In genomic region chr11:130888790-130889189, GRCh38 we compare ENCODE assay signal across 25 cellular contexts.
"Had no signal": no experiment of that assay in that cellular context is flagged by ENCODE, and none has a peak within 500 bp of the region (broad histone marks: within the 10 kb centered on the region; RNA-seq: fewer than 3 reads in every experiment).

No MANE protein-coding gene starts in this region.

- ATAC-seq: effector memory CD8-positive, alpha-beta T cell; gastrocnemius medialis; heart right ventricle; left ventricle myocardium superior; mucosa of descending colon; stimulated activated effector memory CD8-positive, alpha-beta T cell treated with anti-CD3 and anti-CD28 coated beads, Interleukin-12 subunit alpha, Interleukin-12 subunit beta, amount 100 ng/mL, for 72 hours had no signal

- H3K4me3 Mint-ChIP-seq: central memory CD8-positive, alpha-beta T cell; effector memory CD8-positive, alpha-beta T cell; memory B cell; naive B cell; nephron; neural progenitor cell; stimulated activated effector memory CD8-positive, alpha-beta T cell treated with anti-CD3 and anti-CD28 coated beads, Interleukin-12 subunit alpha, Interleukin-12 subunit beta, amount 100 ng/mL, for 72 hours had no signal

- H3K4me1 Mint-ChIP-seq: central memory CD8-positive, alpha-beta T cell; memory B cell; naive B cell; stimulated activated effector memory CD8-positive, alpha-beta T cell treated with anti-CD3 and anti-CD28 coated beads, Interleukin-12 subunit alpha, Interleukin-12 subunit beta, amount 100 ng/mL, for 72 hours had no signal

- H3K9me3 Mint-ChIP-seq: central memory CD8-positive, alpha-beta T cell; effector memory CD8-positive, alpha-beta T cell; memory B cell; naive B cell; nephron; neural progenitor cell; stimulated activated effector memory CD8-positive, alpha-beta T cell treated with anti-CD3 and anti-CD28 coated beads, Interleukin-12 subunit alpha, Interleukin-12 subunit beta, amount 100 ng/mL, for 72 hours had no signal

- H3K27me3 Mint-ChIP-seq: central memory CD8-positive, alpha-beta T cell; effector memory CD8-positive, alpha-beta T cell; memory B cell; naive B cell had no signal

- H3K27ac ChIP-seq: coronary artery, gastrocnemius medialis, neural progenitor cell, parathyroid adenoma, prostate gland, right atrium auricular region, sigmoid colon, stomach, transverse colon, vagina had no signal

- DNase-seq: dermis blood vessel endothelial cell; effector memory CD8-positive, alpha-beta T cell; erythroblast; gastrocnemius medialis; heart right ventricle; hippocampal formation; left ventricle myocardium superior; mucosa of descending colon; naive B cell; sigmoid colon; stimulated activated CD4-positive, alpha-beta T cell treated with anti-CD3 and anti-CD28 coated beads, Interleukin-2, amount 100 ng/mL, for 24 hours; stimulated activated CD4-positive, alpha-beta T cell treated with anti-CD3 and anti-CD28 coated beads, Interleukin-4, amount 100 ng/mL, for 24 hours; stimulated activated naive CD4-positive, alpha-beta T cell treated with Interleukin-2 at 50 U/mL for 16 hours; stomach; transverse colon had no signal

- H3K27ac Mint-ChIP-seq: effector memory CD8-positive, alpha-beta T cell; memory B cell; naive B cell; nephron; neural progenitor cell; stimulated activated effector memory CD8-positive, alpha-beta T cell treated with anti-CD3 and anti-CD28 coated beads, Interleukin-12 subunit alpha, Interleukin-12 subunit beta, amount 100 ng/mL, for 72 hours had no signal
